In the genomic region with DNA sequence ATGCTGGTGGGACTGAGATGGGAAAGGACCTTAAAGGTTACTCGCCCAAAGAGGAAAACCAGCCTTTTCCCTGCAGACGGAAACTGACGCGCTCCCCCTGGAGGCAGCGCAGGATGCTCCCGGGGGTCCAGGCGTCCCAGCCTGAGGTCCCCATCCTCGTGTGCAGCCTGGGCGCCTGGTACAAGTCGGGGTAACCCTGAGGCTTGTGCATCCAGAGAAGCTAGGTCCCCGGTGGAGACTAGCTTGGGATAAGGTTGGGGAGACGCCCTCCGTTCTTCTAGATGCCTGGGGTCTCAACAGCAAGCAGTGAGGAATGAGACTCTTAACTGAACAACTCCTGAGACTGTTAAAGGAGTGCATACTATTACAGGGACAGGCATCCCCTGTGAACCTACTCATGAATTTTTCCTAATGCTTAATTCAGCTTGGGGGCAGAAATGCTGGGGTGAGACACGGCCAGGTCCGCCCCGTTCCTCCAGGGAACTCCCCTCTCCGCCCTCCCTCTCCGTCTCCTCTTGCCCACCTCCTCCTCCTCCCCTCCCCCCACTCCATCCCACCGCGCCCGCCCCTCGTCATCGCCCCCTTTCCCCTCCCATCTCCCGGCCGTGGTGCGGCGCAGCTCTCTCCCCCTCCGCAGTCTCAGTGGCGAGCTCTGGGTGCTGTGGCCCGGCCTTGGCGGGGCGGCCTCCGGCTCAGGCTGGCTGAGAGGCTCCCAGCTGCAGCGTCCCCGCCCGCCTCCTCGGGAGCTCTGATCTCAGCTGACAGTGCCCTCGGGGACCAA, we compare ENCODE assay signal across 8 cellular contexts. TPM values are rescaled to one million over a fixed set of nuclear protein-coding genes. Genes with fewer than 3 reads are reported as not detected.
A peak's percentile ranks its signal among the peaks of the same experiment; 100 is the strongest.
DNase-seq lines count a peak whose midpoint lies in the region; ATAC-seq and TF ChIP-seq lines count a peak whose summit lies in the region.

Gene PRSS35, plus strand, starts transcription at position 634 of the 781 bp plus-strand sequence. CDS start 10,908 bp downstream, outside the sequence.

- CTCF ChIA-PET in Caco-2 (lab: Charles Lee), result interaction anchor here (0.6 to 4.8 kb wide), 15 partner anchors 17 to 1279 kb away, joined by 3 to 61 read pairs (median 5); partner anchors contain the start of gene DOP1A

- peaks cover 29% of the 10 kb centered on the region for H3K36me3 Mint-ChIP-seq in Caco-2 (ENCODE audit: insufficient read depth, unreplicated experiment)
- H3K36me3 Mint-ChIP-seq in activated T-cell treated with anti-CD3 and anti-CD28 coated beads, Interleukin-2, amount 50 U/mL, for 72 hours (ENCODE audit: insufficient read depth in 2 of 2), result no peaks in the 10 kb centered on the region

- peak within 1 kb of the TSS; percentile 90 for H3K27ac Mint-ChIP-seq in Caco-2 (ENCODE audit: unreplicated experiment)
- H3K27ac Mint-ChIP-seq in activated T-cell treated with anti-CD3 and anti-CD28 coated beads, Interleukin-2, amount 50 U/mL, for 72 hours, result no peak within 1 kb of the TSS

- no peaks in the 10 kb centered on the region for H3K9me3 ChIP-seq in Caco-2

- peak; percentile 58 to 64 for ATAC-seq in activated T-cell treated with anti-CD3 and anti-CD28 coated beads, Interleukin-2, amount 50 U/mL, for 72 hours (replicated peaks in 1 of 2)
- no peak for ATAC-seq in HG02870 (IDR thresholded peaks at IDR 0.05; ENCODE audit: unreplicated experiment)
- ATAC-seq in GM18873 (IDR thresholded peaks at IDR 0.05; ENCODE audit: low FRiP score, unreplicated experiment), result no peak

- TF ChIP-seq CTCF in Caco-2 (IDR thresholded peaks at IDR 0.05; ENCODE audit: insufficient read depth in 1 of 2, low read depth in 1 of 2, low read length in 1 of 2, severe bottlenecking in 1 of 2, unreplicated experiment in 1 of 2) (peak; percentile 87 to 97), GM20000 (IDR thresholded peaks at IDR 0.05; ENCODE audit: extremely low read depth, missing control alignments) (peak; percentile 82)

- H3K27me3 Mint-ChIP-seq in Caco-2 (ENCODE audit: insufficient read depth, unreplicated experiment), result no peaks in the 10 kb centered on the region
- peaks cover 51% of the 10 kb centered on the region for H3K27me3 Mint-ChIP-seq in activated T-cell treated with anti-CD3 and anti-CD28 coated beads, Interleukin-2, amount 50 U/mL, for 72 hours (ENCODE audit: low read depth)

- BruUV-seq in Caco-2 (replicated peaks; lab: Mats Ljungman, UMichigan), result TSS peak; percentile 57

- H3K4me1 Mint-ChIP-seq in Caco-2 (ENCODE audit: low read depth, unreplicated experiment), result peaks cover 26% of the 10 kb centered on the region
- peaks cover 4% of the 10 kb centered on the region for H3K4me1 Mint-ChIP-seq in activated T-cell treated with anti-CD3 and anti-CD28 coated beads, Interleukin-2, amount 50 U/mL, for 72 hours (ENCODE audit: low read depth)

- peaks cover 19% of the 10 kb centered on the region for H3K4me1 ChIP-seq in Caco-2

- peak within 1 kb of the TSS; percentile 43 for H3K4me3 ChIP-seq in Caco-2 (ENCODE audit: low read depth, low read length)

- DNase-seq in Caco-2, result peak; percentile 87 to 88
- peak; percentile 44 for DNase-seq in GM20000 (ENCODE audit: low spot score)
- peak; percentile 45 for DNase-seq in NCI-H1694 (lab: John Stamatoyannopoulos, UW)
- DNase-seq in activated T-cell treated with anti-CD3 and anti-CD28 coated beads, Interleukin-2, amount 50 U/mL, for 72 hours, result peak; percentile 4 to 21
- DNase-seq in glomerular visceral epithelial cell (ENCODE audit: extremely low spot score), result peak; percentile 65
- peak; percentile 22 for DNase-seq in occipital lobe (lab: John Stamatoyannopoulos, UW)

- H3K4me3 Mint-ChIP-seq in Caco-2 (ENCODE audit: unreplicated experiment), result peak within 1 kb of the TSS; percentile 84
- H3K4me3 Mint-ChIP-seq in activated T-cell treated with anti-CD3 and anti-CD28 coated beads, Interleukin-2, amount 50 U/mL, for 72 hours, result peak within 1 kb of the TSS; percentile 64 to 66

- intact Hi-C loops in Caco-2 (cut with micrococcal nuclease; ENCODE audit: unreplicated experiment), result loop anchor here (1.0 to 10.0 kb wide), 6 partner anchors 50 to 317 kb away; partner anchors contain the start of genes PGM3 and RWDD2A

- no peaks in the 10 kb centered on the region for H3K27me3 ChIP-seq in Caco-2 (replicated peaks; ENCODE audit: control insufficient read depth, insufficient read depth, low read length)

- no peaks in the 10 kb centered on the region for H3K36me3 ChIP-seq in Caco-2 (ENCODE audit: control insufficient read depth, insufficient read depth, low read length)

- no peaks in the 10 kb centered on the region for H3K9me3 Mint-ChIP-seq in Caco-2 (ENCODE audit: unreplicated experiment)
- H3K9me3 Mint-ChIP-seq in activated T-cell treated with anti-CD3 and anti-CD28 coated beads, Interleukin-2, amount 50 U/mL, for 72 hours, result no peaks in the 10 kb centered on the region

- POLR2A ChIA-PET in Caco-2 (lab: Charles Lee), result interaction anchor here (0.5 to 1.8 kb wide), 10 partner anchors 36 to 447 kb away, joined by 3 to 10 read pairs (median 5); partner anchors contain the start of gene UBE3D

RNA-seq across cellular contexts. Expression of gene PRSS35, which starts in this region (rescaled TPM):
- total RNA-seq in Caco-2 (2022) (72.0 and 85.0 TPM in 2 replicates), occipital lobe (4.8 TPM)
- total RNA-seq in activated T-cell treated with anti-CD3 and anti-CD28 coated beads, Interleukin-2, amount 50 U/mL, for 72 hours, result not detected

Comparison
In these comparisons a context has a peak if more than half of its experiments do, and no peak if none do; other contexts are left out.
1. RNA of gene PRSS35 (total RNA-seq): 72.0 to 85.0 TPM in Caco-2; 4.8 TPM in occipital lobe (single experiment) and not detected in activated T-cell treated with anti-CD3 and anti-CD28 coated beads, Interleukin-2, amount 50 U/mL, for 72 hours; every median in the first group is over 10 times any median in the second.
2. Peak in DNase-seq and ATAC-seq in activated T-cell treated with anti-CD3 and anti-CD28 coated beads, Interleukin-2, amount 50 U/mL, for 72 hours; RNA of the gene not detected or under 1 TPM.
3. DNase-seq: peak in every context shown above with its lines; median percentile 88 in Caco-2; 65 in glomerular visceral epithelial cell; 45 in NCI-H1694; 44 in GM20000; 22 in occipital lobe; 12 in activated T-cell treated with anti-CD3 and anti-CD28 coated beads, Interleukin-2, amount 50 U/mL, for 72 hours.